1 cellular context compared by ENCODE assay signal in the genomic region with DNA sequence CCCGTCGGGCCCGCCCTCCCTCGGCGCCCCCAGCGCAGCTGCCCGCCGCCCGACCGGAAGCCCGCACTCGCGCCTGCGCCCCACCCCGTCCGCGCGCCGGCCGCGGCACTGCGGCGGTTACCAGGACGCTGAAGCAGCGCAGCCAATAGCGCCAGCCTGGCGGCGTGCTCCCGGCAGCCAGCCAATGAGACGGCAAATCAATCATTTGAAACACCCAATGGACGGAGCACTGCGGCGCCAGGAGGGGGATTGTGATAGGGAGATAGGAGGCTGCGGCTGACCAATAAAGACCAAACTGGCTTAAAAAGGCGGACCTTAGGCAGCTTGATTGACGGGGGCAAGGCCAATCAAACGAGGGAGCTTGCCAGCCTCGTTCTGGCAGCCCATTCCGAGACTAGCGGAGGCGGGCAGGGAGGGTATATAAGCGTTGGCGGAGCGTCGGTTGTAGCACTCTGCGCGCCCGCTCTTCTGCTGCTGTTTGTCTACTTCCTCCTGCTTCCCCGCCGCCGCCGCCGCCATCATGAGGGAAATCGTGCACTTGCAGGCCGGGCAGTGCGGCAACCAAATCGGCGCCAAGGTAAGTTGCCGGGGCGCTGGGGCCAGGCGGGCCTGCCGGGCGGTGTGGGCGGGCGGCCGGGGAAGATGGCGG.
TF ChIP-seq lines count a peak whose summit lies in the region.

A gene (plus strand): TSS at position 447 of the 649 bp plus-strand sequence. CDS start 74 bp downstream, at position 521.

TF ChIP-seq in GM12878, 131 proteins besides CTCF, POLR2A, EP300 and RAD21 (continued from another document and continues in another):
- TF ChIP-seq, protein P1, sequence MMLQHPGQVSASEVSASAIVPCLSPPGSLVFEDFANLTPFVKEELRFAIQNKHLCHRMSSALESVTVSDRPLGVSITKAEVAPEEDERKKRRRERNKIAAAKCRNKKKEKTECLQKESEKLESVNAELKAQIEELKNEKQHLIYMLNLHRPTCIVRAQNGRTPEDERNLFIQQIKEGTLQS (IDR thresholded peaks at IDR 0.05; ENCODE audit: borderline replicate concordance, extremely low read depth, low read depth, low read length), result no peak
- TF ChIP-seq SMARCA5 (IDR thresholded peaks at IDR 0.05) (peak; percentile 95), KLF5 (IDR thresholded peaks at IDR 0.05; ENCODE audit: partially characterized antibody) (peak; percentile 91), SMC3 (IDR thresholded peaks at IDR 0.05; ENCODE audit: borderline replicate concordance, low read length) (no peak), POLR2AphosphoS2 (IDR thresholded peaks at IDR 0.05; ENCODE audit: low read depth, low read length) (peak; percentile 100), CHD2 (IDR thresholded peaks at IDR 0.05; ENCODE audit: borderline replicate concordance, low read depth, low read length) (peak; percentile 98), MYC (IDR thresholded peaks at IDR 0.05; ENCODE audit: insufficient read depth, insufficient read length, insufficient replicate concordance, low read length, severe bottlenecking) (no peak), MTA3 (IDR thresholded peaks at IDR 0.05; ENCODE audit: borderline replicate concordance, low read length) (no peak), ETV6 (conservative IDR thresholded peaks at IDR 0.05 in 1 of 2, IDR thresholded peaks at IDR 0.05 in 1 of 2; ENCODE audit: borderline replicate concordance in 1 of 2, low read depth in 1 of 2) (no peak), CBFB (IDR thresholded peaks at IDR 0.05; ENCODE audit: low read depth) (peak; percentile 98), FOXM1 (IDR thresholded peaks at IDR 0.05; ENCODE audit: low read depth, low read length) (no peak), RAD51 (IDR thresholded peaks at IDR 0.05) (no peak), EED (IDR thresholded peaks at IDR 0.05; ENCODE audit: low read depth) (no peak), SP1 (IDR thresholded peaks at IDR 0.05; ENCODE audit: low read depth, low read length) (peak; percentile 99), ZZZ3 (IDR thresholded peaks at IDR 0.05; ENCODE audit: control insufficient read depth, insufficient read length, low read depth) (no peak), BMI1 (IDR thresholded peaks at IDR 0.05; ENCODE audit: borderline replicate concordance) (no peak), STAT3 (IDR thresholded peaks at IDR 0.05; ENCODE audit: low read depth, low read length) (no peak), ZNF217 (IDR thresholded peaks at IDR 0.05) (no peak), STAT1 (conservative IDR thresholded peaks at IDR 0.05) (peak; percentile 93), HDGF (IDR thresholded peaks at IDR 0.05) (no peak), MYB (IDR thresholded peaks at IDR 0.05; ENCODE audit: borderline replicate concordance, low read depth, low read length) (0 out of 2 replicates have a peak, but pooled peaks have one; percentile 46), CBX3 (IDR thresholded peaks at IDR 0.05; ENCODE audit: borderline replicate concordance, low read depth) (no peak), SPI1 (IDR thresholded peaks at IDR 0.05; ENCODE audit: borderline replicate concordance, insufficient read depth, low read depth, low read length) (0 out of 2 replicates have a peak, but pooled peaks have one; percentile 17), HDAC6 (IDR thresholded peaks at IDR 0.05; ENCODE audit: unreplicated experiment) (peak; percentile 88), FOS (IDR thresholded peaks at IDR 0.05; ENCODE audit: borderline replicate concordance, extremely low read depth, insufficient read length) (peak; percentile 99), SIX5 (IDR thresholded peaks at IDR 0.05; ENCODE audit: low read depth, low read length, severe bottlenecking) (no peak), NR2C1 (IDR thresholded peaks at IDR 0.05) (peak; percentile 45; the same call in 1 of the 2 replicates), LARP7 (IDR thresholded peaks at IDR 0.05) (peak; percentile 96), MXI1 (IDR thresholded peaks at IDR 0.05; ENCODE audit: low read depth, low read length) (peak; percentile 52; the same call in 1 of the 2 replicates), POU2F2 (IDR thresholded peaks at IDR 0.05; ENCODE audit: borderline replicate concordance, low read depth, low read length) (peak; percentile 97), NFYA (IDR thresholded peaks at IDR 0.05; ENCODE audit: borderline replicate concordance, low read depth, low read length) (peak; percentile 85), NR2C2 (IDR thresholded peaks at IDR 0.05; ENCODE audit: borderline replicate concordance, control insufficient read depth, insufficient read length, low read depth) (no peak), PAX8 (IDR thresholded peaks at IDR 0.05) (no peak), ASH2L (IDR thresholded peaks at IDR 0.05; ENCODE audit: borderline replicate concordance, low read depth) (no peak)
- TF ChIP-seq, protein P2, sequence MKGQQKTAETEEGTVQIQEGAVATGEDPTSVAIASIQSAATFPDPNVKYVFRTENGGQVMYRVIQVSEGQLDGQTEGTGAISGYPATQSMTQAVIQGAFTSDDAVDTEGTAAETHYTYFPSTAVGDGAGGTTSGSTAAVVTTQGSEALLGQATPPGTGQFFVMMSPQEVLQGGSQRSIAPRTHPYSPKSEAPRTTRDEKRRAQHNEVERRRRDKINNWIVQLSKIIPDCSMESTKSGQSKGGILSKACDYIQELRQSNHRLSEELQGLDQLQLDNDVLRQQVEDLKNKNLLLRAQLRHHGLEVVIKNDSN (IDR thresholded peaks at IDR 0.05; ENCODE audit: borderline replicate concordance, extremely low read length, insufficient read depth, low read depth, low read length), result no peak
- TF ChIP-seq, protein P3, sequence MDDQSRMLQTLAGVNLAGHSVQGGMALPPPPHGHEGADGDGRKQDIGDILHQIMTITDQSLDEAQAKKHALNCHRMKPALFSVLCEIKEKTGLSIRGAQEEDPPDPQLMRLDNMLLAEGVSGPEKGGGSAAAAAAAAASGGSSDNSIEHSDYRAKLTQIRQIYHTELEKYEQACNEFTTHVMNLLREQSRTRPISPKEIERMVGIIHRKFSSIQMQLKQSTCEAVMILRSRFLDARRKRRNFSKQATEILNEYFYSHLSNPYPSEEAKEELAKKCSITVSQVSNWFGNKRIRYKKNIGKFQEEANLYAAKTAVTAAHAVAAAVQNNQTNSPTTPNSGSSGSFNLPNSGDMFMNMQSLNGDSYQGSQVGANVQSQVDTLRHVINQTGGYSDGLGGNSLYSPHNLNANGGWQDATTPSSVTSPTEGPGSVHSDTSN (IDR thresholded peaks at IDR 0.05; ENCODE audit: insufficient replicate concordance, low read depth, low read length), result peak; percentile 100
- TF ChIP-seq, protein P4, sequence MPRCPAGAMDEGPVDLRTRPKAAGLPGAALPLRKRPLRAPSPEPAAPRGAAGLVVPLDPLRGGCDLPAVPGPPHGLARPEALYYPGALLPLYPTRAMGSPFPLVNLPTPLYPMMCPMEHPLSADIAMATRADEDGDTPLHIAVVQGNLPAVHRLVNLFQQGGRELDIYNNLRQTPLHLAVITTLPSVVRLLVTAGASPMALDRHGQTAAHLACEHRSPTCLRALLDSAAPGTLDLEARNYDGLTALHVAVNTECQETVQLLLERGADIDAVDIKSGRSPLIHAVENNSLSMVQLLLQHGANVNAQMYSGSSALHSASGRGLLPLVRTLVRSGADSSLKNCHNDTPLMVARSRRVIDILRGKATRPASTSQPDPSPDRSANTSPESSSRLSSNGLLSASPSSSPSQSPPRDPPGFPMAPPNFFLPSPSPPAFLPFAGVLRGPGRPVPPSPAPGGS (IDR thresholded peaks at IDR 0.05; ENCODE audit: borderline replicate concordance, insufficient read depth, low read depth, low read length, poor library complexity, severe bottlenecking), result no peak
- TF ChIP-seq, protein P5, sequence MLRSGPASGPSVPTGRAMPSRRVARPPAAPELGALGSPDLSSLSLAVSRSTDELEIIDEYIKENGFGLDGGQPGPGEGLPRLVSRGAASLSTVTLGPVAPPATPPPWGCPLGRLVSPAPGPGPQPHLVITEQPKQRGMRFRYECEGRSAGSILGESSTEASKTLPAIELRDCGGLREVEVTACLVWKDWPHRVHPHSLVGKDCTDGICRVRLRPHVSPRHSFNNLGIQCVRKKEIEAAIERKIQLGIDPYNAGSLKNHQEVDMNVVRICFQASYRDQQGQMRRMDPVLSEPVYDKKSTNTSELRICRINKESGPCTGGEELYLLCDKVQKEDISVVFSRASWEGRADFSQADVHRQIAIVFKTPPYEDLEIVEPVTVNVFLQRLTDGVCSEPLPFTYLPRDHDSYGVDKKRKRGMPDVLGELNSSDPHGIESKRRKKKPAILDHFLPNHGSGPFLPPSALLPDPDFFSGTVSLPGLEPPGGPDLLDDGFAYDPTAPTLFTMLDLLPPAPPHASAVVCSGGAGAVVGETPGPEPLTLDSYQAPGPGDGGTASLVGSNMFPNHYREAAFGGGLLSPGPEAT (IDR thresholded peaks at IDR 0.05; ENCODE audit: low read depth), result no peak
- TF ChIP-seq, protein P6, sequence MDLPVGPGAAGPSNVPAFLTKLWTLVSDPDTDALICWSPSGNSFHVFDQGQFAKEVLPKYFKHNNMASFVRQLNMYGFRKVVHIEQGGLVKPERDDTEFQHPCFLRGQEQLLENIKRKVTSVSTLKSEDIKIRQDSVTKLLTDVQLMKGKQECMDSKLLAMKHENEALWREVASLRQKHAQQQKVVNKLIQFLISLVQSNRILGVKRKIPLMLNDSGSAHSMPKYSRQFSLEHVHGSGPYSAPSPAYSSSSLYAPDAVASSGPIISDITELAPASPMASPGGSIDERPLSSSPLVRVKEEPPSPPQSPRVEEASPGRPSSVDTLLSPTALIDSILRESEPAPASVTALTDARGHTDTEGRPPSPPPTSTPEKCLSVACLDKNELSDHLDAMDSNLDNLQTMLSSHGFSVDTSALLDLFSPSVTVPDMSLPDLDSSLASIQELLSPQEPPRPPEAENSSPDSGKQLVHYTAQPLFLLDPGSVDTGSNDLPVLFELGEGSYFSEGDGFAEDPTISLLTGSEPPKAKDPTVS (IDR thresholded peaks at IDR 0.05; ENCODE audit: low read depth, low read length), result no peak
- TF ChIP-seq, protein P7, sequence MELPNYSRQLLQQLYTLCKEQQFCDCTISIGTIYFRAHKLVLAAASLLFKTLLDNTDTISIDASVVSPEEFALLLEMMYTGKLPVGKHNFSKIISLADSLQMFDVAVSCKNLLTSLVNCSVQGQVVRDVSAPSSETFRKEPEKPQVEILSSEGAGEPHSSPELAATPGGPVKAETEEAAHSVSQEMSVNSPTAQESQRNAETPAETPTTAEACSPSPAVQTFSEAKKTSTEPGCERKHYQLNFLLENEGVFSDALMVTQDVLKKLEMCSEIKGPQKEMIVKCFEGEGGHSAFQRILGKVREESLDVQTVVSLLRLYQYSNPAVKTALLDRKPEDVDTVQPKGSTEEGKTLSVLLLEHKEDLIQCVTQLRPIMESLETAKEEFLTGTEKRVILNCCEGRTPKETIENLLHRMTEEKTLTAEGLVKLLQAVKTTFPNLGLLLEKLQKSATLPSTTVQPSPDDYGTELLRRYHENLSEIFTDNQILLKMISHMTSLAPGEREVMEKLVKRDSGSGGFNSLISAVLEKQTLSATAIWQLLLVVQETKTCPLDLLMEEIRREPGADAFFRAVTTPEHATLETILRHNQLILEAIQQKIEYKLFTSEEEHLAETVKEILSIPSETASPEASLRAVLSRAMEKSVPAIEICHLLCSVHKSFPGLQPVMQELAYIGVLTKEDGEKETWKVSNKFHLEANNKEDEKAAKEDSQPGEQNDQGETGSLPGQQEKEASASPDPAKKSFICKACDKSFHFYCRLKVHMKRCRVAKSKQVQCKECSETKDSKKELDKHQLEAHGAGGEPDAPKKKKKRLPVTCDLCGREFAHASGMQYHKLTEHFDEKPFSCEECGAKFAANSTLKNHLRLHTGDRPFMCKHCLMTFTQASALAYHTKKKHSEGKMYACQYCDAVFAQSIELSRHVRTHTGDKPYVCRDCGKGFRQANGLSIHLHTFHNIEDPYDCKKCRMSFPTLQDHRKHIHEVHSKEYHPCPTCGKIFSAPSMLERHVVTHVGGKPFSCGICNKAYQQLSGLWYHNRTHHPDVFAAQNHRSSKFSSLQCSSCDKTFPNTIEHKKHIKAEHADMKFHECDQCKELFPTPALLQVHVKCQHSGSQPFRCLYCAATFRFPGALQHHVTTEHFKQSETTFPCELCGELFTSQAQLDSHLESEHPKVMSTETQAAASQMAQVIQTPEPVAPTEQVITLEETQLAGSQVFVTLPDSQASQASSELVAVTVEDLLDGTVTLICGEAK (IDR thresholded peaks at IDR 0.05; ENCODE audit: borderline replicate concordance), result peak; percentile 41; the same call in 1 of the 2 replicates
- TF ChIP-seq, protein P8, sequence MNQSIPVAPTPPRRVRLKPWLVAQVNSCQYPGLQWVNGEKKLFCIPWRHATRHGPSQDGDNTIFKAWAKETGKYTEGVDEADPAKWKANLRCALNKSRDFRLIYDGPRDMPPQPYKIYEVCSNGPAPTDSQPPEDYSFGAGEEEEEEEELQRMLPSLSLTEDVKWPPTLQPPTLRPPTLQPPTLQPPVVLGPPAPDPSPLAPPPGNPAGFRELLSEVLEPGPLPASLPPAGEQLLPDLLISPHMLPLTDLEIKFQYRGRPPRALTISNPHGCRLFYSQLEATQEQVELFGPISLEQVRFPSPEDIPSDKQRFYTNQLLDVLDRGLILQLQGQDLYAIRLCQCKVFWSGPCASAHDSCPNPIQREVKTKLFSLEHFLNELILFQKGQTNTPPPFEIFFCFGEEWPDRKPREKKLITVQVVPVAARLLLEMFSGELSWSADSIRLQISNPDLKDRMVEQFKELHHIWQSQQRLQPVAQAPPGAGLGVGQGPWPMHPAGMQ (IDR thresholded peaks at IDR 0.05; ENCODE audit: borderline replicate concordance), result no peak
- TF ChIP-seq, protein P9, sequence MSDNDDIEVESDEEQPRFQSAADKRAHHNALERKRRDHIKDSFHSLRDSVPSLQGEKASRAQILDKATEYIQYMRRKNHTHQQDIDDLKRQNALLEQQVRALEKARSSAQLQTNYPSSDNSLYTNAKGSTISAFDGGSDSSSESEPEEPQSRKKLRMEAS (IDR thresholded peaks at IDR 0.05; ENCODE audit: low read depth, low read length), result peak; percentile 19; the same call in 1 of the 2 replicates
- TF ChIP-seq, protein P10, sequence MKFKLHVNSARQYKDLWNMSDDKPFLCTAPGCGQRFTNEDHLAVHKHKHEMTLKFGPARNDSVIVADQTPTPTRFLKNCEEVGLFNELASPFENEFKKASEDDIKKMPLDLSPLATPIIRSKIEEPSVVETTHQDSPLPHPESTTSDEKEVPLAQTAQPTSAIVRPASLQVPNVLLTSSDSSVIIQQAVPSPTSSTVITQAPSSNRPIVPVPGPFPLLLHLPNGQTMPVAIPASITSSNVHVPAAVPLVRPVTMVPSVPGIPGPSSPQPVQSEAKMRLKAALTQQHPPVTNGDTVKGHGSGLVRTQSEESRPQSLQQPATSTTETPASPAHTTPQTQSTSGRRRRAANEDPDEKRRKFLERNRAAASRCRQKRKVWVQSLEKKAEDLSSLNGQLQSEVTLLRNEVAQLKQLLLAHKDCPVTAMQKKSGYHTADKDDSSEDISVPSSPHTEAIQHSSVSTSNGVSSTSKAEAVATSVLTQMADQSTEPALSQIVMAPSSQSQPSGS (IDR thresholded peaks at IDR 0.05; ENCODE audit: low read length), result no peak
